Comparison of ENCODE assay signal across 8 cellular contexts in genomic region chr16:2531371-2531695, GRCh38. TPM values are rescaled to one million over a fixed set of nuclear protein-coding genes. Genes with fewer than 3 reads are reported as not detected.
DNase-seq lines count a peak whose midpoint lies in the region; ATAC-seq, FAIRE-seq and TF ChIP-seq lines count a peak whose summit lies in the region.

Gene CEMP1 (minus strand): TSS chr16:2531408. CDS start chr16:2531073, 335 bp downstream.

- no peak for FAIRE-seq in RCC 7860 (lab: Jason Lieb, UNC)

- ATAC-seq in HG03060 (IDR thresholded peaks at IDR 0.05; ENCODE audit: low read depth, unreplicated experiment): peak; percentile 3

- in situ Hi-C loops in brain microvascular endothelial cell (cut with HindIII; ENCODE audit: low pct_ligation_motif_present, low sequenced_read_pairs): no loop called here
- in situ Hi-C loops in ACHN (cut with HindIII; ENCODE audit: low pct_ligation_motif_present, low pct_unique_long_range_greater_than_20kb, low sequenced_read_pairs): no loop called here

- H3K4me1 ChIP-seq in mesodermal cell (ENCODE audit: control insufficient read depth, insufficient read depth, low read length, poor library complexity, severe bottlenecking): peaks cover 20% of the 10 kb centered on the region

- H3K27ac ChIP-seq in brain microvascular endothelial cell (peak within 1 kb of the TSS; percentile 41), mesodermal cell (ENCODE audit: low read depth, low read length, severe bottlenecking) (peak within 1 kb of the TSS; percentile 72)

- peaks cover 21% of the 10 kb centered on the region for H3K36me3 ChIP-seq in brain microvascular endothelial cell (replicated peaks)
- peaks cover 31% of the 10 kb centered on the region for H3K36me3 ChIP-seq in mesodermal cell (ENCODE audit: control insufficient read depth, insufficient read depth, low read length)

- H3K27me3 ChIP-seq in brain microvascular endothelial cell (replicated peaks): no peaks in the 10 kb centered on the region

- 14% methylated on average over 10 of the region's 11 CpGs; no CpG with 5 or more reads in 1 of the 2 experiments for WGBS in mesodermal cell (ENCODE audit: insufficient coverage in 2 of 2), 2 experiments

- H3K4me3 ChIP-seq in AG09309 (ENCODE audit: control insufficient read depth, low read depth, low read length): peak within 1 kb of the TSS; percentile 83
- peak within 1 kb of the TSS; percentile 62 for H3K4me3 ChIP-seq in brain microvascular endothelial cell (ENCODE audit: low read depth, low read length)
- H3K4me3 ChIP-seq in mesodermal cell (ENCODE audit: extremely low read depth, insufficient read depth, low read length, poor library complexity, severe bottlenecking): peak within 1 kb of the TSS; percentile 57

- no peak for TF ChIP-seq CTCF in AG09309 (IDR thresholded peaks at IDR 0.05; ENCODE audit: control insufficient read depth, insufficient read depth, low read depth, low read length, missing control alignments)
- no peak for TF ChIP-seq CTCF in brain microvascular endothelial cell (IDR thresholded peaks at IDR 0.05; ENCODE audit: low read depth, low read length, missing control alignments)

- DNase-seq in AG09309 (ENCODE audit: low read depth) (no peak), brain microvascular endothelial cell (no peak), NCI-H187 treated with DMSO at 0.1 percent for 48 hours (lab: John Stamatoyannopoulos, UW) (no peak), RCC 7860 (ENCODE audit: low spot score) (no peak), ACHN (no peak), NCI-H226 (no peak)

- no peaks in the 10 kb centered on the region for H3K9me3 ChIP-seq in mesodermal cell (ENCODE audit: control insufficient read depth, low read length)

RNA-seq across cellular contexts. Expression of gene CEMP1, which starts in this region (rescaled TPM):
- polyA plus RNA-seq in mesodermal cell (2013, experiment 1 of 2): not detected
- not detected for polyA plus RNA-seq in mesodermal cell (2013, experiment 2 of 2)
